Comparison of ENCODE assay signal across 10 cellular contexts in the genomic region with DNA sequence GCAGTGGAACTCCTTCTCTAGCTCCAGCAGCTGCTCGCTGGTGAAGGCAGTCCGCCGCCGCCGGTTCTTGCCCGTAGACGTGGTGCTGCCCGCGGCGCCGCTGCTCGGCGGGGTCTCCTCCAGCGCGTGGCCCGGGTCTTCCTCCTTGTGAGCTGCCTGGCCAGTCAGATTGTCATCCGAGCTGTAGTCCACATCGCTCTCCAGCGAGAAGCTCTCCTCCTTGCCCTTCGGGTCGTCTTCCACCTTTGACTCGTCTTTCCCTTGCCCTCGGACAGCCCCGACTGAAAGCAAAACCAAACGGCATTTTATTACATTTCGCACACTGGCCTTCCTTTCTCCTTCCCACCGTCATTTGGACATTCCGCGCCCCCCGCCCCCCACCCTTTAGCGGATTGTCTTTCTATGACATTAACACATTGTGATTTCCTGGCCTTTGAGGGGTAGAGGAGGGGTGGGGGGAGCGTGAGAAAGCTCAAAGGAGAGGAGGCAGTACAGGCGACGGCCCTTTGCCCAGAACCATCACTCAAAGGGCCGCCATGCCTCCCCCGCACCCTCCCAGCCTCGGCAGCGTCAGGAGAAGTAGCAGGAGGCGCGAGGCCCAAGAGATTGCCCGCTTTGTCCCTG. TPM values are rescaled to one million over a fixed set of nuclear protein-coding genes. Genes with fewer than 3 reads are reported as not detected.
DNase-seq lines count a peak whose midpoint lies in the region; ATAC-seq and TF ChIP-seq lines count a peak whose summit lies in the region.
"Had no signal": no experiment of that assay in that cellular context is flagged by ENCODE, and none has a peak within 500 bp of the region (broad histone marks: within the 10 kb centered on the region; RNA-seq: fewer than 3 reads in every experiment).

No MANE protein-coding gene starts in this region.

- H3K4me1 ChIP-seq in mucosa of rectum (ENCODE audit: control insufficient read depth in 2 of 2, insufficient read depth in 2 of 2, low read length in 2 of 2) (peaks cover 2 to 11% of the 10 kb centered on the region in 2 donors), uterus (peaks cover 0 to 43% of the 10 kb centered on the region in 2 donors)

- H3K4me3 ChIP-seq in brain microvascular endothelial cell (ENCODE audit: low read depth, low read length) = peak overlapping the region; percentile 57
- H3K4me3 ChIP-seq in mucosa of rectum (ENCODE audit: low read length in 2 of 2) = peak overlapping the region; percentile 27 to 51
- peak overlapping the region in 1 of 2 donors; percentile 22 for H3K4me3 ChIP-seq in uterus

- peak overlapping the region; percentile 10 for H3K27ac ChIP-seq in brain microvascular endothelial cell
- no peak overlapping the region for H3K27ac ChIP-seq in mucosa of rectum (ENCODE audit: low read depth in 2 of 2, low read length in 2 of 2)
- no peak overlapping the region for H3K27ac ChIP-seq in uterus
- H3K27ac ChIP-seq: SK-N-MC had no signal

- H3K4me3 Mint-ChIP-seq in stimulated activated naive CD8-positive, alpha-beta T cell treated with anti-CD3 and anti-CD28 coated beads, Interleukin-15, Interleukin-2, amounts not matched to agents 100 ng/mL and 50 ng/mL, for 24 hours = peak overlapping the region; percentile 55

- H3K27me3 ChIP-seq in brain microvascular endothelial cell (replicated peaks) (peaks cover 35% of the 10 kb centered on the region), mucosa of rectum (ENCODE audit: control insufficient read depth in 2 of 2, insufficient read depth in 2 of 2, low read length in 2 of 2) (peaks cover 62 to 88% of the 10 kb centered on the region in 2 donors), uterus (peaks cover 47 to 77% of the 10 kb centered on the region in 2 donors)

- in situ Hi-C loops in brain microvascular endothelial cell (cut with HindIII; ENCODE audit: low pct_ligation_motif_present, low sequenced_read_pairs) = no loop called here

- peaks cover 66% of the 10 kb centered on the region for H3K27me3 Mint-ChIP-seq in stimulated activated naive CD8-positive, alpha-beta T cell treated with anti-CD3 and anti-CD28 coated beads, Interleukin-15, Interleukin-2, amounts not matched to agents 100 ng/mL and 50 ng/mL, for 24 hours

- no peaks in the 10 kb centered on the region for H3K9me3 ChIP-seq in mucosa of rectum (ENCODE audit: control insufficient read depth in 2 of 2, low read length in 2 of 2)
- H3K9me3 ChIP-seq in uterus = no peaks in the 10 kb centered on the region

- intact Hi-C loops in uterus (cut with DNase I; ENCODE audit: low total_unique reads) = no loop called here

- no peaks in the 10 kb centered on the region for H3K36me3 ChIP-seq in brain microvascular endothelial cell (replicated peaks)
- no peaks in the 10 kb centered on the region for H3K36me3 ChIP-seq in mucosa of rectum (ENCODE audit: control insufficient read depth in 2 of 2, insufficient read depth in 2 of 2, low read length in 2 of 2)
- no peaks in the 10 kb centered on the region for H3K36me3 ChIP-seq in uterus

- no peak for ATAC-seq in stimulated activated naive CD8-positive, alpha-beta T cell treated with anti-CD3 and anti-CD28 coated beads, Interleukin-15, Interleukin-2, amounts not matched to agents 100 U/mL and 50 U/mL, for 24 hours
- ATAC-seq in GM21737 (IDR thresholded peaks at IDR 0.05; ENCODE audit: unreplicated experiment) (no peak), HG03139 (IDR thresholded peaks at IDR 0.05; ENCODE audit: unreplicated experiment) (no peak)

- peak overlapping the region; percentile 36 for H3K27ac Mint-ChIP-seq in stimulated activated naive CD8-positive, alpha-beta T cell treated with anti-CD3 and anti-CD28 coated beads, Interleukin-15, Interleukin-2, amounts not matched to agents 100 ng/mL and 50 ng/mL, for 24 hours

- TF ChIP-seq CTCF in brain microvascular endothelial cell (IDR thresholded peaks at IDR 0.05; ENCODE audit: low read depth, low read length, missing control alignments) (no peak), uterus (IDR thresholded peaks at IDR 0.05) (no peak)

- DNase-seq in stimulated activated naive CD8-positive, alpha-beta T cell treated with anti-CD3 and anti-CD28 coated beads, Interleukin-15, Interleukin-2, amounts not matched to agents 100 U/mL and 50 U/mL, for 24 hours = no peak
- DNase-seq in brain microvascular endothelial cell (no peak), OCI-M2 (lab: John Stamatoyannopoulos, UW; ENCODE audit: unreplicated experiment) (no peak), uterus (no peak)
- DNase-seq: Kasumi-1 had no signal

- peaks cover 21% of the 10 kb centered on the region for H3K4me1 Mint-ChIP-seq in stimulated activated naive CD8-positive, alpha-beta T cell treated with anti-CD3 and anti-CD28 coated beads, Interleukin-15, Interleukin-2, amounts not matched to agents 100 ng/mL and 50 ng/mL, for 24 hours (ENCODE audit: low read depth)

- TF ChIP-seq POLR2A in uterus (IDR thresholded peaks at IDR 0.05) = no peak

- no peaks in the 10 kb centered on the region for H3K9me3 Mint-ChIP-seq in stimulated activated naive CD8-positive, alpha-beta T cell treated with anti-CD3 and anti-CD28 coated beads, Interleukin-15, Interleukin-2, amounts not matched to agents 100 ng/mL and 50 ng/mL, for 24 hours

- no peaks in the 10 kb centered on the region for H3K36me3 Mint-ChIP-seq in stimulated activated naive CD8-positive, alpha-beta T cell treated with anti-CD3 and anti-CD28 coated beads, Interleukin-15, Interleukin-2, amounts not matched to agents 100 ng/mL and 50 ng/mL, for 24 hours (ENCODE audit: low read depth)

- no peak overlapping the region for H3K9ac ChIP-seq in mucosa of rectum (ENCODE audit: low read depth in 1 of 2, low read length in 2 of 2)

RNA-seq across cellular contexts. Expression of a gene that starts 1.9 kb away (rescaled TPM):
- not detected for total RNA-seq in uterus
